19 cellular contexts compared by ENCODE assay signal in genomic region chr6:38264605-38265004, GRCh38.
DNase-seq lines count a peak whose midpoint lies in the region; ATAC-seq, FAIRE-seq and TF ChIP-seq lines count a peak whose summit lies in the region.
"Had no signal": no experiment of that assay in that cellular context is flagged by ENCODE, and none has a peak within 500 bp of the region (broad histone marks: within the 10 kb centered on the region; RNA-seq: fewer than 3 reads in every experiment).

No MANE protein-coding gene starts in this region.

- no TSS peak for BruUV-seq in K562 (replicated peaks; lab: Mats Ljungman, UMichigan)

- H2AFZ ChIP-seq in K562 (ENCODE audit: low read depth, low read length), result no peak overlapping the region

- H3K27me3 ChIP-seq in cardiac muscle cell (no peaks in the 10 kb centered on the region), K562 (ENCODE audit: control insufficient read depth in 2 of 2, insufficient read depth in 2 of 2, low read length in 2 of 2) (peaks cover 24% of the 10 kb centered on the region in 2 experiments)
- H3K27me3 ChIP-seq: adrenal gland, esophagus muscularis mucosa, upper lobe of right lung had no signal

- intact Hi-C loops in left cardiac atrium (cut with DNase I), result no loop called here
- intact Hi-C loops in K562 (cut with micrococcal nuclease), result no loop called here

- peak in 1 of 2 donors; percentile 54 for DNase-seq in cardiac muscle cell (ENCODE audit: low read depth in 1 of 2, low spot score in 1 of 2)
- no peak for DNase-seq in left cardiac atrium
- peak in 1 of 4 experiments; percentile 9 for DNase-seq in K562 (ENCODE audit: extremely low read depth in 1 of 4, low spot score in 3 of 4)
- peak; percentile 77 for DNase-seq in islet precursor cell
- DNase-seq in substantia nigra (lab: John Stamatoyannopoulos, UW), result no peak
- DNase-seq in NCI-H526 treated with DMSO at 0.1 percent for 48 hours (lab: John Stamatoyannopoulos, UW), result no peak
- no peak for DNase-seq in COR-L47 (lab: John Stamatoyannopoulos, UW)
- no peak for DNase-seq in activated CD4-positive, alpha-beta T cell treated with anti-CD3 and anti-CD28 coated beads for 4 hours
- DNase-seq: adrenal gland, cortex of kidney, DMS79, KG1, NCI-H1105, NCI-H2171 treated with DMSO at 0.1 percent for 48 hours, ovary, Right ventricle myocardium superior, upper lobe of right lung had no signal

- TF ChIP-seq CTCF in cardiac muscle cell (IDR thresholded peaks at IDR 0.05; ENCODE audit: low read depth, low read length), result no peak
- no peak for TF ChIP-seq CTCF in K562 (IDR thresholded peaks at IDR 0.05 in 2 of 3, conservative IDR thresholded peaks at IDR 0.05 in 1 of 3; ENCODE audit: insufficient read depth in 2 of 3, low read depth in 1 of 3, low read length in 3 of 3)

- no peak for ATAC-seq in left cardiac atrium
- ATAC-seq in K562, result no peak
- ATAC-seq: upper lobe of right lung had no signal

- TF ChIP-seq POLR2A in K562 (conservative IDR thresholded peaks at IDR 0.05), result no peak

- no peaks in the 10 kb centered on the region for H3K9me1 ChIP-seq in K562 (ENCODE audit: control insufficient read depth, insufficient read depth, low read length)

- WGBS in K562 (ENCODE audit: insufficient coverage, low coverage, missing lambda C conversion rate), result under 1% methylated on average over 8 of the region's 8 CpGs

- CTCF ChIA-PET in K562 (lab: Yijun Ruan, JAX; ENCODE audit: low intra/inter-chr PET ratio), result no interaction called here

- POLR2A ChIA-PET in K562 (lab: Yijun Ruan, JAX), result no interaction called here

- H4K20me1 ChIP-seq in K562 (replicated peaks; ENCODE audit: control insufficient read depth, insufficient read depth, low read length), result no peaks in the 10 kb centered on the region; the same call in 1 of the 2 replicates

- H3K4me1 ChIP-seq in cardiac muscle cell (ENCODE audit: low read depth), result peaks cover 28% of the 10 kb centered on the region
- no peaks in the 10 kb centered on the region for H3K4me1 ChIP-seq in K562 (replicated peaks in 1 of 2; ENCODE audit: control insufficient read depth in 2 of 2, insufficient read depth in 2 of 2, low read length in 2 of 2)
- H3K4me1 ChIP-seq: upper lobe of right lung had no signal

- no peaks in the 10 kb centered on the region for H3K79me2 ChIP-seq in K562 (ENCODE audit: control insufficient read depth, insufficient read depth, low read length)

- in situ Hi-C loops in K562 (cut with MboI), result no loop called here

- H3K27ac ChIP-seq in cardiac muscle cell (peak overlapping the region; percentile 31), K562 (ENCODE audit: extremely low read depth, low read depth, low read length) (no peak overlapping the region), substantia nigra (ENCODE audit: low read depth, low read length, poor library complexity, severe bottlenecking) (peak overlapping the region; percentile 85)
- H3K27ac ChIP-seq: 22Rv1, adrenal gland, esophagus muscularis mucosa, ovary, upper lobe of right lung had no signal

- TF ChIP-seq EP300 in K562 (IDR thresholded peaks at IDR 0.05; ENCODE audit: low read length), result no peak

- H3K9ac ChIP-seq in K562 (ENCODE audit: insufficient read depth in 1 of 2, low read depth in 2 of 2, low read length in 2 of 2), result no peak overlapping the region

- H3K9me3 ChIP-seq in cardiac muscle cell (ENCODE audit: low read depth) (no peaks in the 10 kb centered on the region), K562 (replicated peaks; ENCODE audit: control insufficient read depth, insufficient read depth, low read depth, low read length) (no peaks in the 10 kb centered on the region)
- H3K9me3 ChIP-seq: adrenal gland, esophagus muscularis mucosa, ovary, upper lobe of right lung had no signal

- H3K36me3 ChIP-seq in cardiac muscle cell, result no peaks in the 10 kb centered on the region
- no peaks in the 10 kb centered on the region for H3K36me3 ChIP-seq in K562 (ENCODE audit: control insufficient read depth, insufficient read depth, low read length)
- H3K36me3 ChIP-seq: adrenal gland, esophagus muscularis mucosa, ovary, upper lobe of right lung had no signal

- no peak for TF ChIP-seq RAD21 in K562 (CRISPR knock-in tag; conservative IDR thresholded peaks at IDR 0.05 in 1 of 2, IDR thresholded peaks at IDR 0.05 in 1 of 2)

- H3K4me3 ChIP-seq in cardiac muscle cell (no peak overlapping the region), K562 (no peak overlapping the region)
- H3K4me3 ChIP-seq: adrenal gland, esophagus muscularis mucosa, ovary, upper lobe of right lung had no signal

- no peak overlapping the region for H3K4me2 ChIP-seq in K562 (ENCODE audit: insufficient read depth, low read length)

- FAIRE-seq in K562 (lab: Jason Lieb, UNC), result no peak

TF ChIP-seq in K562, 482 proteins besides CTCF, POLR2A, EP300 and RAD21:
- TF ChIP-seq ZKSCAN1 (IDR thresholded peaks at IDR 0.05; ENCODE audit: low read depth, low read length) (no peak), CREM (IDR thresholded peaks at IDR 0.05; ENCODE audit: low read depth) (0 out of 2 replicates have a peak, but pooled peaks have one; percentile 25)
